ENCODE assay signal across 8 cellular contexts in genomic region chr18:21897811-21898210, GRCh38.
DNase-seq lines count a peak whose midpoint lies in the region; ATAC-seq and TF ChIP-seq lines count a peak whose summit lies in the region.

No MANE protein-coding gene starts in this region.

- no peaks in the 10 kb centered on the region for H3K36me3 Mint-ChIP-seq in CD14-positive monocyte
- no peaks in the 10 kb centered on the region for H3K36me3 Mint-ChIP-seq in effector memory CD8-positive, alpha-beta T cell (ENCODE audit: insufficient read depth)

- no peak overlapping the region for H2AK5ac ChIP-seq in mesenchymal stem cell (ENCODE audit: low read length, severe bottlenecking)

- H3K4me3 ChIP-seq in OCI-LY7 (ENCODE audit: low read depth, low read length, poor library complexity, severe bottlenecking) (no peak overlapping the region), mesenchymal stem cell (ENCODE audit: insufficient read depth in 1 of 2, low read depth in 1 of 2, low read length in 2 of 2) (no peak overlapping the region)

- H3K27ac Mint-ChIP-seq in CD14-positive monocyte = no peak overlapping the region
- H3K27ac Mint-ChIP-seq in effector memory CD8-positive, alpha-beta T cell = no peak overlapping the region

- peak overlapping the region in 1 of 2 experiments; percentile 42 for H2BK12ac ChIP-seq in mesenchymal stem cell (ENCODE audit: low read length in 2 of 2)

- intact Hi-C loops in CD14-positive monocyte (cut with micrococcal nuclease) (no loop called here), OCI-LY7 (cut with micrococcal nuclease; ENCODE audit: unreplicated experiment) (no loop called here)

- POLR2A ChIA-PET in OCI-LY7 (lab: Charles Lee) = no interaction called here

- no peak overlapping the region for H3K18ac ChIP-seq in mesenchymal stem cell (ENCODE audit: low read depth in 1 of 2, low read length in 2 of 2)

- no peak overlapping the region for H2BK120ac ChIP-seq in mesenchymal stem cell (ENCODE audit: low read depth, low read length)

- peaks cover 10 to 15% (median 12%) of the 10 kb centered on the region in 3 donors for H3K27me3 Mint-ChIP-seq in CD14-positive monocyte (ENCODE audit: low read depth in 3 of 3)
- H3K27me3 Mint-ChIP-seq in effector memory CD8-positive, alpha-beta T cell = peaks cover 35 to 58% of the 10 kb centered on the region in 2 donors

- H3K27ac ChIP-seq in OCI-LY7 (ENCODE audit: low read depth, low read length, poor library complexity, severe bottlenecking) (no peak overlapping the region), mesenchymal stem cell (ENCODE audit: low read length, poor library complexity, severe bottlenecking) (no peak overlapping the region)

- H2AFZ ChIP-seq in OCI-LY7 (ENCODE audit: low read length) (peak overlapping the region; percentile 64; the same call in 1 of the 2 replicates), mesenchymal stem cell (ENCODE audit: low read depth, low read length) (no peak overlapping the region)

- no peak overlapping the region for H4K8ac ChIP-seq in mesenchymal stem cell (ENCODE audit: low read length)

- peaks cover 9% of the 10 kb centered on the region for H3K4me1 Mint-ChIP-seq in CD14-positive monocyte
- peaks cover 0 to 6% of the 10 kb centered on the region in 2 donors for H3K4me1 Mint-ChIP-seq in effector memory CD8-positive, alpha-beta T cell (ENCODE audit: low read depth in 2 of 2)

- WGBS in mesenchymal stem cell = 0% methylated on average over 3 of the region's 4 CpGs

- no peaks in the 10 kb centered on the region for H3K79me1 ChIP-seq in mesenchymal stem cell (replicated peaks; ENCODE audit: low read length, poor library complexity, severe bottlenecking)

- no peak overlapping the region for H3K4me2 ChIP-seq in OCI-LY7 (ENCODE audit: low read length)
- H3K4me2 ChIP-seq in mesenchymal stem cell (ENCODE audit: low read length, poor library complexity, severe bottlenecking) = no peak overlapping the region

- H2BK5ac ChIP-seq in mesenchymal stem cell (ENCODE audit: low read depth, low read length, poor library complexity, severe bottlenecking) = no peak overlapping the region

- CTCF ChIA-PET in OCI-LY7 (lab: Charles Lee; ENCODE audit: unreplicated experiment) = no interaction called here

- H3K4me1 ChIP-seq in OCI-LY7 (ENCODE audit: insufficient read depth, low read length, poor library complexity, severe bottlenecking) (no peaks in the 10 kb centered on the region), mesenchymal stem cell (ENCODE audit: control insufficient read depth, insufficient read depth, low read depth, low read length) (peaks cover 4% of the 10 kb centered on the region)

- H3K4ac ChIP-seq in mesenchymal stem cell (ENCODE audit: low read depth in 1 of 2, low read length in 2 of 2) = no peak overlapping the region

- H3K36me3 ChIP-seq in OCI-LY7 (ENCODE audit: insufficient read depth, low read length) (no peaks in the 10 kb centered on the region), mesenchymal stem cell (ENCODE audit: control insufficient read depth in 1 of 2, insufficient read depth in 2 of 2, low read depth in 1 of 2, low read length in 2 of 2) (no peaks in the 10 kb centered on the region)

- H4K20me1 ChIP-seq in OCI-LY7 (ENCODE audit: insufficient read depth, low read length) = no peaks in the 10 kb centered on the region

- peaks cover 0 to 2% (median 0%) of the 10 kb centered on the region in 7 donors for H3K9me3 Mint-ChIP-seq in CD14-positive monocyte
- H3K9me3 Mint-ChIP-seq in effector memory CD8-positive, alpha-beta T cell = no peaks in the 10 kb centered on the region

- H2BK15ac ChIP-seq in mesenchymal stem cell (ENCODE audit: low read depth, poor library complexity, severe bottlenecking) = no peak overlapping the region

- ATAC-seq in HG02943 (IDR thresholded peaks at IDR 0.05; ENCODE audit: low read depth, unreplicated experiment) (peak; percentile 80), GM19324 (IDR thresholded peaks at IDR 0.05; ENCODE audit: low FRiP score, unreplicated experiment) (no peak), GM18858 (IDR thresholded peaks at IDR 0.05; ENCODE audit: unreplicated experiment) (no peak)
- no peak for ATAC-seq in effector memory CD8-positive, alpha-beta T cell (replicated peaks)

- no peaks in the 10 kb centered on the region for H3K79me2 ChIP-seq in OCI-LY7 (ENCODE audit: insufficient read depth, low read depth, low read length)

- H3K9ac ChIP-seq in mesenchymal stem cell (ENCODE audit: low read length) = no peak overlapping the region

- H3K27me3 ChIP-seq in mesenchymal stem cell (ENCODE audit: control insufficient read depth in 1 of 2, insufficient read depth in 1 of 2, low read length in 2 of 2) = peaks cover 0 to 2% of the 10 kb centered on the region in 2 experiments

- DNase-seq in CD14-positive monocyte (ENCODE audit: low spot score) (no peak), OCI-LY7 (ENCODE audit: low spot score) (peak; percentile 55), mesenchymal stem cell (peak; percentile 63)
- peak in 2 of 3 experiments; percentile 5 to 33 for DNase-seq in effector memory CD8-positive, alpha-beta T cell

- no peaks in the 10 kb centered on the region for H3K9me2 ChIP-seq in OCI-LY7 (ENCODE audit: insufficient read depth, low read length)

- H3K14ac ChIP-seq in mesenchymal stem cell (ENCODE audit: low read length in 2 of 2) = no peak overlapping the region

- peak overlapping the region in 1 of 2 donors; percentile 5 for H3K4me3 Mint-ChIP-seq in CD14-positive monocyte
- no peak overlapping the region for H3K4me3 Mint-ChIP-seq in effector memory CD8-positive, alpha-beta T cell

- TF ChIP-seq CTCF in CD14-positive monocyte (IDR thresholded peaks at IDR 0.05) = peak; percentile 77
- TF ChIP-seq CTCF in GM12873 (IDR thresholded peaks at IDR 0.05; ENCODE audit: insufficient read depth, low read depth, low read length, missing control alignments) = peak; percentile 89
- peak; percentile 84 for TF ChIP-seq CTCF in OCI-LY7 (conservative IDR thresholded peaks at IDR 0.05; ENCODE audit: low read length)

- H3K9me3 ChIP-seq in OCI-LY7 (ENCODE audit: low read length) (no peaks in the 10 kb centered on the region), mesenchymal stem cell (ENCODE audit: control insufficient read depth, low read length) (no peaks in the 10 kb centered on the region)

- no peak overlapping the region for H4K91ac ChIP-seq in mesenchymal stem cell (ENCODE audit: low read length)

- BruUV-seq in OCI-LY7 (replicated peaks; lab: Mats Ljungman, UMichigan) = no TSS peak

- H3K23ac ChIP-seq in mesenchymal stem cell (ENCODE audit: low read length in 2 of 2) = no peak overlapping the region
